17 cellular contexts compared by ENCODE assay signal in the genomic region with DNA sequence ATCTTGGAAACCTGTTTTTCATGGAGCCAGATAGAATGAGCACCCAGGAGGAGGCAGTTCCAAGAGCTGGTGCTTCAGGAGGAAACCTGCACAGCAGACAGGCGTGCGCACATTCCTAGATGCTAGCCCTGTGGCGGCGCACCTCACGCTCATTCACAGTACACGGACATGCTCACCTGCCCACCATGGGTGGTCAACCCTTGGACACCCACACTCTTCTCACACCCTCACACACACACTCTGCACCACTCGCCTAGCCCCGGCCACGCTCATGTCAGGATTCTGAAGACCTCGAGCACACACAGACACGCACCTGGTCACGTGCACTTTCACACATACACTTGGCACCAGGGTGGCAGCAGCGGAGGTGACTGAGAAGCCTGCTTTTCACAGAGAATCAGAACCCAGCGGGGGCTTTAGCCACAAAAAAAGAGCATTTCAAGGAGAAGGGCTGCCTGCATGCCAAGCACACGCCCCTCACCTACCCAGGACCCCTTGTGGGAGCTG. TPM values are rescaled to one million over a fixed set of nuclear protein-coding genes. Genes with fewer than 3 reads are reported as not detected.
A peak's percentile ranks its signal among the peaks of the same experiment; 100 is the strongest.
DNase-seq lines count a peak whose midpoint lies in the region; ATAC-seq, FAIRE-seq and TF ChIP-seq lines count a peak whose summit lies in the region.
"Had no signal": no experiment of that assay in that cellular context is flagged by ENCODE, and none has a peak within 500 bp of the region (broad histone marks: within the 10 kb centered on the region; RNA-seq: fewer than 3 reads in every experiment).

No MANE protein-coding gene starts in this region.

- no peak overlapping the region for H3K4me2 ChIP-seq in mesendoderm (ENCODE audit: low read length)
- H3K4me2 ChIP-seq in GM23248 (ENCODE audit: unreplicated experiment), result no peak overlapping the region

- no peak overlapping the region for H2BK5ac ChIP-seq in mesendoderm (ENCODE audit: low read length)

- peaks cover 16% of the 10 kb centered on the region for H3F3A ChIP-seq in GM23248 (ENCODE audit: insufficient read depth)

- FAIRE-seq in kidney (lab: Jason Lieb, UNC), result no peak

- H3K56ac ChIP-seq in mesendoderm (ENCODE audit: low read length), result no peak overlapping the region

- ATAC-seq in HG02759 (IDR thresholded peaks at IDR 0.05; ENCODE audit: unreplicated experiment), result no peak
- ATAC-seq: stimulated activated naive CD8-positive, alpha-beta T cell treated with anti-CD3 and anti-CD28 coated beads, Interleukin-15, Interleukin-2, amounts not matched to agents 100 U/mL and 50 U/mL, for 24 hours had no signal

- no peak overlapping the region for H4K5ac ChIP-seq in mesendoderm (ENCODE audit: low read length)

- H3K23ac ChIP-seq in mesendoderm (ENCODE audit: low read length), result no peak overlapping the region

- WGBS in mesendoderm (ENCODE audit: extremely low coverage, insufficient coverage, low lambda C conversion rate), result no CpG with 5 or more reads among the region's 15 CpGs
- 94% methylated on average over 15 of the region's 15 CpGs for WGBS in GM23248 (ENCODE audit: low coverage in 1 of 2, low lambda C conversion rate in 2 of 2, missing lambda C conversion rate in 2 of 2), 2 experiments

- BruUV-seq in Calu3 (replicated peaks; lab: Mats Ljungman, UMichigan), result no TSS peak

- H3K27ac ChIP-seq in angular gyrus (ENCODE audit: low read depth, low read length), result peak overlapping the region; percentile 90
- H3K27ac ChIP-seq in kidney (ENCODE audit: low read depth in 2 of 2, low read length in 2 of 2), result peak overlapping the region; percentile 34 to 67
- peak overlapping the region; percentile 70 for H3K27ac ChIP-seq in stomach smooth muscle (ENCODE audit: low read length)
- H3K27ac ChIP-seq in mesendoderm (ENCODE audit: low read depth, low read length), result no peak overlapping the region
- H3K27ac ChIP-seq in GM23248, result no peak overlapping the region
- H3K27ac ChIP-seq: left ventricle myocardium inferior had no signal

- H3K4ac ChIP-seq in mesendoderm (ENCODE audit: low read depth, low read length), result no peak overlapping the region

- peaks cover 60% of the 10 kb centered on the region for H3K36me3 Mint-ChIP-seq in Calu3 (ENCODE audit: insufficient read depth, unreplicated experiment)

- H3K27me3 ChIP-seq in stomach smooth muscle (ENCODE audit: control insufficient read depth in 1 of 2, insufficient read depth in 2 of 2, low read length in 2 of 2), result no peaks in the 10 kb centered on the region
- peaks cover under 1% of the 10 kb centered on the region for H3K27me3 ChIP-seq in mesendoderm (ENCODE audit: insufficient read depth, low read length, poor library complexity)
- H3K27me3 ChIP-seq in GM23248 (replicated peaks; ENCODE audit: insufficient read depth), result no peaks in the 10 kb centered on the region

- no peaks in the 10 kb centered on the region for H3K9me2 ChIP-seq in GM23248 (ENCODE audit: insufficient read depth)

- H3K4me3 ChIP-seq in kidney (ENCODE audit: low read length in 2 of 2) (no peak overlapping the region), stomach smooth muscle (ENCODE audit: low read length in 2 of 2) (no peak overlapping the region), mesendoderm (ENCODE audit: low read length) (no peak overlapping the region), GM23248 (no peak overlapping the region)
- H3K4me3 ChIP-seq: coronary artery, left ventricle myocardium inferior had no signal

- peak overlapping the region; percentile 82 for H3K27ac Mint-ChIP-seq in Calu3 (ENCODE audit: unreplicated experiment)
- H3K27ac Mint-ChIP-seq: activated CD4-positive, alpha-beta T cell treated with anti-CD3 and anti-CD28 coated beads, Interleukin-2, amount 10 ng/mL, durations not matched to agents 7 days and 5 days; T-helper 2 cell treated with Interferon-gamma antibody and Interleukin-4, amounts not matched to agents 5 μg/mL and 100 μg/mL, for 36 hours had no signal

- intact Hi-C loops in Calu3 (cut with micrococcal nuclease; ENCODE audit: unreplicated experiment) (no loop called here), kidney (cut with DNase I) (no loop called here)

- no peaks in the 10 kb centered on the region for H3K9me3 Mint-ChIP-seq in Calu3 (ENCODE audit: low read depth, unreplicated experiment)
- H3K9me3 Mint-ChIP-seq: activated CD4-positive, alpha-beta T cell treated with anti-CD3 and anti-CD28 coated beads, Interleukin-2, amount 10 ng/mL, durations not matched to agents 7 days and 5 days; T-helper 2 cell treated with Interferon-gamma antibody and Interleukin-4, amounts not matched to agents 5 μg/mL and 100 μg/mL, for 36 hours had no signal

- in situ Hi-C loops in GM23248 (cut with MboI), result no loop called here

- H2AFZ ChIP-seq in GM23248, result no peak overlapping the region

- H3K27me3 Mint-ChIP-seq in Calu3 (ENCODE audit: unreplicated experiment), result no peaks in the 10 kb centered on the region
- H3K27me3 Mint-ChIP-seq: activated CD4-positive, alpha-beta T cell treated with anti-CD3 and anti-CD28 coated beads, Interleukin-2, amount 10 ng/mL, durations not matched to agents 7 days and 5 days had no signal

- H3K4me3 Mint-ChIP-seq in Calu3 (ENCODE audit: low read depth, unreplicated experiment), result no peak overlapping the region
- H3K4me3 Mint-ChIP-seq: activated CD4-positive, alpha-beta T cell treated with anti-CD3 and anti-CD28 coated beads, Interleukin-2, amount 10 ng/mL, durations not matched to agents 7 days and 5 days; T-helper 2 cell treated with Interferon-gamma antibody and Interleukin-4, amounts not matched to agents 5 μg/mL and 100 μg/mL, for 36 hours had no signal

- no peaks in the 10 kb centered on the region for H4K20me1 ChIP-seq in GM23248 (ENCODE audit: insufficient read depth)

- no peak overlapping the region for H2AK5ac ChIP-seq in mesendoderm (ENCODE audit: low read length)

- H3K4me1 ChIP-seq in kidney (ENCODE audit: control insufficient read depth in 1 of 2, insufficient read depth in 1 of 2, low read depth in 1 of 2, low read length in 2 of 2) (peaks cover 17 to 24% of the 10 kb centered on the region in 2 donors), stomach smooth muscle (ENCODE audit: control insufficient read depth, insufficient read depth, low read length) (peaks cover 47% of the 10 kb centered on the region), mesendoderm (ENCODE audit: control insufficient read depth, low read depth, low read length) (peaks cover 6% of the 10 kb centered on the region), GM23248 (ENCODE audit: insufficient read depth) (peaks cover 44% of the 10 kb centered on the region)

- H3K9me3 ChIP-seq in kidney (ENCODE audit: control insufficient read depth in 1 of 2, low read length in 2 of 2) (no peaks in the 10 kb centered on the region), stomach smooth muscle (ENCODE audit: control insufficient read depth in 2 of 2, low read length in 2 of 2) (no peaks in the 10 kb centered on the region), GM23248 (ENCODE audit: low read depth) (no peaks in the 10 kb centered on the region)
- H3K9me3 ChIP-seq: left ventricle myocardium inferior had no signal

- H3K79me2 ChIP-seq in mesendoderm (ENCODE audit: control insufficient read depth, insufficient read depth, low read length), result no peaks in the 10 kb centered on the region
- peaks cover 86% of the 10 kb centered on the region for H3K79me2 ChIP-seq in GM23248 (ENCODE audit: insufficient read depth)

- no peak overlapping the region for H4K8ac ChIP-seq in mesendoderm (ENCODE audit: low read depth, low read length)

- H2BK120ac ChIP-seq in mesendoderm (ENCODE audit: low read depth, low read length), result no peak overlapping the region

- no peak overlapping the region for H3K9ac ChIP-seq in kidney (ENCODE audit: low read length in 2 of 2)
- no peak overlapping the region for H3K9ac ChIP-seq in stomach smooth muscle (ENCODE audit: low read length in 2 of 2)
- H3K9ac ChIP-seq in mesendoderm (ENCODE audit: low read length), result no peak overlapping the region
- H3K9ac ChIP-seq in GM23248, result no peak overlapping the region; the same call in 1 of the 2 replicates

- DNase-seq in Calu3, result no peak
- DNase-seq in kidney, result no peak
- DNase-seq in mesendoderm, result no peak
- DNase-seq in GM23248, result no peak
- DNase-seq in AML-193 (lab: John Stamatoyannopoulos, UW), result no peak
- DNase-seq: activated CD4-positive, alpha-beta T cell treated with anti-CD3 and anti-CD28 coated beads, Interleukin-2, amount 10 ng/mL, durations not matched to agents 7 days and 5 days; activated T-cell treated with anti-CD3 and anti-CD28 coated beads, Interleukin-2, amount 50 U/mL, for 1 hour; C1 segment of cervical spinal cord; left ventricle myocardium inferior; MM.1S; NCI-H2081 treated with DMSO at 0.1 percent for 48 hours; stimulated activated naive CD8-positive, alpha-beta T cell treated with anti-CD3 and anti-CD28 coated beads, Interleukin-15, Interleukin-2, amounts not matched to agents 100 U/mL and 50 U/mL, for 24 hours had no signal

- no peak overlapping the region for H3K18ac ChIP-seq in mesendoderm (ENCODE audit: low read length)

- CTCF ChIA-PET in Calu3 (lab: Charles Lee), result no interaction called here

- no peak overlapping the region for H2BK15ac ChIP-seq in mesendoderm (replicated peaks; ENCODE audit: low read depth)

- TF ChIP-seq CTCF in Calu3 (IDR thresholded peaks at IDR 0.05; ENCODE audit: unreplicated experiment) (no peak), kidney (IDR thresholded peaks at IDR 0.05; ENCODE audit: borderline replicate concordance, extremely low read depth, insufficient read depth) (no peak)

- H3K79me1 ChIP-seq in mesendoderm (ENCODE audit: low read length), result no peaks in the 10 kb centered on the region

- peaks cover 46% of the 10 kb centered on the region for H3K4me1 Mint-ChIP-seq in Calu3 (ENCODE audit: low read depth, unreplicated experiment)

- no peaks in the 10 kb centered on the region for H3K36me3 ChIP-seq in kidney (ENCODE audit: control insufficient read depth in 1 of 2, insufficient read depth in 2 of 2, low read length in 2 of 2)
- H3K36me3 ChIP-seq in stomach smooth muscle (ENCODE audit: control insufficient read depth in 2 of 2, insufficient read depth in 2 of 2, low read length in 2 of 2), result no peaks in the 10 kb centered on the region
- H3K36me3 ChIP-seq in mesendoderm (ENCODE audit: control insufficient read depth, insufficient read depth, low read length), result no peaks in the 10 kb centered on the region
- no peaks in the 10 kb centered on the region for H3K36me3 ChIP-seq in GM23248 (ENCODE audit: low read depth)
- H3K36me3 ChIP-seq: left ventricle myocardium inferior had no signal

RNA-seq across cellular contexts. Expression of gene RAI1, which starts 28.6 kb away (rescaled TPM):
- total RNA-seq in Calu3 (2022), result 38.0 and 43.4 TPM in 2 replicates
- total RNA-seq in kidney, result 50.5 TPM
- polyA plus RNA-seq in kidney (ENCODE audit: insufficient read depth, low read depth, low replicate concordance), result 6.7 TPM
- polyA plus RNA-seq in mesendoderm (2013, experiment 1 of 2), result 0.60 TPM
- 0.69 TPM for polyA plus RNA-seq in mesendoderm (2013, experiment 2 of 2)
- 9.1 and 17.8 TPM in 2 replicates for total RNA-seq in GM23248 (2014; rRNA removed; shearing (Covaris generic))
- polyA plus RNA-seq in GM23248 (2016; fragmentation: Nextera tagmentation; extraction: Ambion mirVana), result 4.4 and 5.2 TPM in 2 replicates

Comparison
In these comparisons a context has a peak if more than half of its experiments do, and no peak if none do; other contexts are left out.
1. H3K27ac ChIP-seq: peak in angular gyrus (single experiment), kidney (2 of 2) and stomach smooth muscle (single experiment); none in mesendoderm (single experiment) and GM23248 (single experiment).